Comparison of ENCODE assay signal across 19 cellular contexts in the genomic region with DNA sequence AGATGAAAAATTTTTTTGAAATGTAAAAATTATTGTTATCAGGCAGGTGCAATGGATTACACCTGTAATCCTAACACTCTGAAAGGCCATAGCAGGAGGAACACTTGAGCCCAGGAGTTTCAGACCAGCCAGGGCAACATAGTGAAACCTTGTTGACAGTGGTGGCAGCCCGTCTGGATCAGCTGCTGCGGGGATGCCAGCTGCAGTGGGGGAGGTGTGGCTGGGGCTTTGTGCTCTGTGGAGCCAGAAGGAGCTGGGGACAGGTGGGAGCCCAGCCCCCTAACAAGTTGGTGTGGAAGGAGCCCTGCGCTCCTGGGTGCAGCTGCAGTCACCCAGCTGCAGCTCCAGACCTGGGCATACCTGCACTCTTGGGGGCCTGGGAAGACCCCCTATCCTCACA.
DNase-seq lines count a peak whose midpoint lies in the region; ATAC-seq and TF ChIP-seq lines count a peak whose summit lies in the region.
"Had no signal": no experiment of that assay in that cellular context is flagged by ENCODE, and none has a peak within 500 bp of the region (broad histone marks: within the 10 kb centered on the region; RNA-seq: fewer than 3 reads in every experiment).

No MANE protein-coding gene starts in this region.

- TF ChIP-seq CTCF in DND-41 (IDR thresholded peaks at IDR 0.05; ENCODE audit: borderline replicate concordance, extremely low read depth, low read length, poor library complexity, severe bottlenecking): no peak

- DNase-seq in DND-41 (peak; percentile 43), NCI-H2171 (lab: John Stamatoyannopoulos, UW) (peak; percentile 72), SHP77 (lab: John Stamatoyannopoulos, UW) (peak; percentile 57 to 81), Karpas-422 (no peak), NCI-H446 treated with DMSO at 0.1 percent for 48 hours (lab: John Stamatoyannopoulos, UW) (no peak), NOMO-1 treated with dmso at 0.1 percent for 144 hours (lab: John Stamatoyannopoulos, UW; ENCODE audit: unreplicated experiment) (no peak)
- DNase-seq: activated CD4-positive, CD25-positive, alpha-beta regulatory T cell treated with anti-CD3 and anti-CD28 coated beads, Interleukin-2, amount 50 U/mL, for 72 hours; dorsolateral prefrontal cortex; gastrocnemius medialis; NCI-H2227 treated with DMSO at 0.1 percent for 48 hours; Peyer's patch; spleen; T1000; testis had no signal

- H3K9me3 ChIP-seq in DND-41 (ENCODE audit: insufficient read depth, low read length, severe bottlenecking) (peaks cover 19% of the 10 kb centered on the region), Karpas-422 (ENCODE audit: low read length) (no peaks in the 10 kb centered on the region)
- H3K9me3 ChIP-seq: breast epithelium, gastrocnemius medialis, Peyer's patch, testis had no signal

- no peak overlapping the region for H3K4me3 ChIP-seq in DND-41 (ENCODE audit: low read depth in 1 of 2, low read length in 2 of 2)
- H3K4me3 ChIP-seq in Karpas-422 (ENCODE audit: low read length): no peak overlapping the region
- H3K4me3 ChIP-seq: breast epithelium, dorsolateral prefrontal cortex, gastrocnemius medialis, neural progenitor cell, Peyer's patch, spleen, testis had no signal

- ATAC-seq in DND-41 (ENCODE audit: insufficient read depth, low read depth) (peak; percentile 77), HG02588 (IDR thresholded peaks at IDR 0.05; ENCODE audit: unreplicated experiment) (peak; percentile 30), HG03442 (IDR thresholded peaks at IDR 0.05; ENCODE audit: unreplicated experiment) (no peak)
- ATAC-seq: gastrocnemius medialis, SK-N-SH treated with all-trans-retinoic acid at 6 μM for 48 hours had no signal

- H3K9ac ChIP-seq in DND-41 (ENCODE audit: low read depth, low read length): no peak overlapping the region
- no peak overlapping the region for H3K9ac ChIP-seq in Karpas-422 (ENCODE audit: low read length)
- H3K9ac ChIP-seq: neural progenitor cell had no signal

- H3K4me1 ChIP-seq in DND-41 (ENCODE audit: insufficient read depth, low read length): peaks cover 6% of the 10 kb centered on the region
- H3K4me1 ChIP-seq in Karpas-422 (ENCODE audit: low read length): no peaks in the 10 kb centered on the region
- H3K4me1 ChIP-seq: breast epithelium, gastrocnemius medialis, Peyer's patch, spleen, testis had no signal

- H2AFZ ChIP-seq in DND-41 (ENCODE audit: low read depth, low read length) (no peak overlapping the region), Karpas-422 (ENCODE audit: low read length) (no peak overlapping the region)
- H2AFZ ChIP-seq: neural progenitor cell had no signal

- H3K4me2 ChIP-seq in DND-41 (ENCODE audit: insufficient read depth, low read length) (no peak overlapping the region), Karpas-422 (ENCODE audit: low read depth, low read length, poor library complexity, severe bottlenecking) (no peak overlapping the region)
- H3K4me2 ChIP-seq: neural progenitor cell had no signal

- H3K79me2 ChIP-seq in DND-41 (ENCODE audit: insufficient read depth, low read length) (no peaks in the 10 kb centered on the region), Karpas-422 (ENCODE audit: low read length) (no peaks in the 10 kb centered on the region)

- no peaks in the 10 kb centered on the region for H3K36me3 ChIP-seq in DND-41 (ENCODE audit: insufficient read depth, low read length)
- H3K36me3 ChIP-seq in Karpas-422 (ENCODE audit: insufficient read depth, low read length): no peaks in the 10 kb centered on the region
- H3K36me3 ChIP-seq: breast epithelium, gastrocnemius medialis, neural progenitor cell, Peyer's patch, spleen had no signal

- H4K20me1 ChIP-seq in DND-41 (ENCODE audit: insufficient read depth, low read length) (no peaks in the 10 kb centered on the region), Karpas-422 (ENCODE audit: insufficient read depth, low read depth, low read length) (no peaks in the 10 kb centered on the region)

- H3K27ac ChIP-seq in DND-41 (ENCODE audit: low read length) (no peak overlapping the region; the same call in 1 of the 2 replicates), Karpas-422 (ENCODE audit: low read length) (no peak overlapping the region)
- H3K27ac ChIP-seq: breast epithelium, dorsolateral prefrontal cortex, gastrocnemius medialis, neural progenitor cell, Peyer's patch, spleen, testis had no signal

- H3K9me2 ChIP-seq in Karpas-422 (replicated peaks; ENCODE audit: insufficient read depth, low read length): no peaks in the 10 kb centered on the region

- H3K27me3 ChIP-seq in DND-41 (ENCODE audit: insufficient read depth, low read length, poor library complexity) (no peaks in the 10 kb centered on the region), Karpas-422 (ENCODE audit: low read length) (no peaks in the 10 kb centered on the region)
- H3K27me3 ChIP-seq: breast epithelium, gastrocnemius medialis, neural progenitor cell, Peyer's patch, testis had no signal

Comparison
In these comparisons a context has a peak if more than half of its experiments do, and no peak if none do; other contexts are left out.
1. DNase-seq: peak in DND-41 (single experiment), NCI-H2171 (single experiment) and SHP77 (2 of 2); none in Karpas-422 (single experiment), NCI-H446 treated with DMSO at 0.1 percent for 48 hours (single experiment) and NOMO-1 treated with dmso at 0.1 percent for 144 hours (single experiment).